ENCODE assay signal across 8 cellular contexts in the genomic region with DNA sequence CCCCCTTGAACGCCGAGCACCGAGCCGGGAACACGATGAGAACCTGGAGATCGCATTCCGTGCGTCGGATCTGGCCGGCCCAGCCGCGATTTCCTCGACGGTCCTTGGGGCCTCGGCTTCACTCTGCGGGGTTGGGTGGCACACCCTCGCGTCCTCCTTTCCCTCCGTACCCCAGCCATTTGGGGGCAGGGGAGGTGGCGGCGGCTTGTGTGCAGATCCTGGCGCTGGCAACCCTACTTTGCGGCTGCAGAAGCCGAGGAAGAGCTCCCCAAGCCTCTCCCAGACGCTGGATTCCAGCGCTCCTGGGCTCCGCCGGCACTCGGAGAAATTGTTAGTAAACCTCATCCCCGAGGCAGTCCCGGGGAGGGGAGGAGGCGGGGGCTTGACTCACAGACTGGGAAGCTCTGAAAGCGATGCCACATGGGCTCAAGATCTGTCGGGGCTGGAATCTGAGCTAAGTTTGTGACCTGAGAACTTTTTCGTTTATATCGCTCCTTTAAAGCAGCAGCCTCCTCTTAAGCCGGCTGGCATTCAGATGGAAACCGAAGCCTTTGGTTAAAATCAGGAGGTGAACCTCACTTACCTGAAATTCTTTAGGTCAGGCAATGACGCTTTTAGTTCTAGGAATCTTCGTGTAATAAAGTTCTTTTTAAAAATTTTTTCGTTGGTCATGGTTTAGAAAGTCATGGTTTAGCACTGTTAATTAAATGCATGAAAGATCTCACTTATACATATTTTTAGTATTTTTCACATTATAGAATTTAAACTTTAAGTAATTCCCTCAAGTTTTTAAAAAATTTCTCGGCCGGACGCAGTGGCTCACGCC. TPM values are rescaled to one million over a fixed set of nuclear protein-coding genes. Genes with fewer than 3 reads are reported as not detected.
A peak's percentile ranks its signal among the peaks of the same experiment; 100 is the strongest.
DNase-seq lines count a peak whose midpoint lies in the region; ATAC-seq and TF ChIP-seq lines count a peak whose summit lies in the region.

No MANE protein-coding gene starts in this region.

- no peaks in the 10 kb centered on the region for H3K27me3 ChIP-seq in mesenchymal stem cell (ENCODE audit: control insufficient read depth in 1 of 2, insufficient read depth in 1 of 2, low read length in 2 of 2)

- DNase-seq in G401 (ENCODE audit: low spot score) (peak; percentile 37), epidermal melanocyte (ENCODE audit: insufficient read length, low spot score) (peak; percentile 88), mesenchymal stem cell (peak; percentile 94), GM19238 (ENCODE audit: insufficient read length, low spot score) (no peak)
- DNase-seq in Jurkat, Clone E6-1 (ENCODE audit: low read depth, low spot score) = no peak
- peak; percentile 34 for DNase-seq in activated CD8-positive, alpha-beta T cell treated with anti-CD3 and anti-CD28 coated beads for 36 hours
- DNase-seq in stimulated activated naive B cell treated with anti-CD40 and anti-IgM and Interleukin-4, amounts not matched to agents 10 μg/mL and 1 μg/mL and 100 μg/mL, for 72 hours = peak; percentile 8

- peak overlapping the region; percentile 94 to 96 for H3K4ac ChIP-seq in mesenchymal stem cell (ENCODE audit: low read depth in 1 of 2, low read length in 2 of 2)

- peaks cover 5% of the 10 kb centered on the region for H3K79me1 ChIP-seq in mesenchymal stem cell (replicated peaks; ENCODE audit: low read length, poor library complexity, severe bottlenecking)

- peak overlapping the region; percentile 84 for H2AK5ac ChIP-seq in mesenchymal stem cell (ENCODE audit: low read length, severe bottlenecking)

- peak overlapping the region in 1 of 2 experiments; percentile 99 for H3K14ac ChIP-seq in mesenchymal stem cell (ENCODE audit: low read length in 2 of 2)

- peak overlapping the region; percentile 73 for H3K4me3 Mint-ChIP-seq in activated CD8-positive, alpha-beta T cell treated with anti-CD3 and anti-CD28 coated beads for 36 hours
- peak overlapping the region; percentile 87 for H3K4me3 Mint-ChIP-seq in stimulated activated naive B cell treated with anti-CD40 and anti-IgM and Interleukin-4, amounts not matched to agents 10 μg/mL and 1 μg/mL and 100 μg/mL, for 72 hours

- peak overlapping the region; percentile 85 to 99 for H3K18ac ChIP-seq in mesenchymal stem cell (ENCODE audit: low read depth in 1 of 2, low read length in 2 of 2)

- peak overlapping the region; percentile 99 for H3K27ac ChIP-seq in mesenchymal stem cell (ENCODE audit: low read length, poor library complexity, severe bottlenecking)

- CTCF ChIA-PET in activated CD8-positive, alpha-beta T cell treated with anti-CD3 and anti-CD28 coated beads for 36 hours (lab: Charles Lee) = interaction anchor here (1.2 to 1.3 kb wide), 3 partner anchors 12 to 84 kb away, joined by 3 to 6 read pairs (median 3); no protein-coding TSS in a partner anchor

- no peaks in the 10 kb centered on the region for H3K36me3 ChIP-seq in mesenchymal stem cell (ENCODE audit: control insufficient read depth in 1 of 2, insufficient read depth in 2 of 2, low read depth in 1 of 2, low read length in 2 of 2)

- peaks cover 10% of the 10 kb centered on the region for H3K4me1 Mint-ChIP-seq in activated CD8-positive, alpha-beta T cell treated with anti-CD3 and anti-CD28 coated beads for 36 hours (ENCODE audit: low read depth)
- peaks cover 9 to 26% of the 10 kb centered on the region in 2 donors for H3K4me1 Mint-ChIP-seq in stimulated activated naive B cell treated with anti-CD40 and anti-IgM and Interleukin-4, amounts not matched to agents 10 μg/mL and 1 μg/mL and 100 μg/mL, for 72 hours

- peak; percentile 10 for ATAC-seq in GM21737 (IDR thresholded peaks at IDR 0.05; ENCODE audit: unreplicated experiment)
- ATAC-seq in activated CD8-positive, alpha-beta T cell treated with anti-CD3 and anti-CD28 coated beads for 36 hours = peak; percentile 40
- peak; percentile 12 to 26 for ATAC-seq in stimulated activated naive B cell treated with anti-CD40 and anti-IgM and Interleukin-4, amounts not matched to agents 10 μg/mL and 1 μg/mL and 100 μg/mL, for 72 hours (replicated peaks)

- H3K9me3 Mint-ChIP-seq in activated CD8-positive, alpha-beta T cell treated with anti-CD3 and anti-CD28 coated beads for 36 hours = no peaks in the 10 kb centered on the region
- no peaks in the 10 kb centered on the region for H3K9me3 Mint-ChIP-seq in stimulated activated naive B cell treated with anti-CD40 and anti-IgM and Interleukin-4, amounts not matched to agents 10 μg/mL and 1 μg/mL and 100 μg/mL, for 72 hours

- peak overlapping the region; percentile 54 for H2BK120ac ChIP-seq in mesenchymal stem cell (ENCODE audit: low read depth, low read length)

- intact Hi-C loops in activated CD8-positive, alpha-beta T cell treated with anti-CD3 and anti-CD28 coated beads for 36 hours (cut with micrococcal nuclease) = no loop called here

- H2BK15ac ChIP-seq in mesenchymal stem cell (ENCODE audit: low read depth, poor library complexity, severe bottlenecking) = peak overlapping the region; percentile 89

- H4K91ac ChIP-seq in mesenchymal stem cell (ENCODE audit: low read length) = peak overlapping the region; percentile 94

- in situ Hi-C loops in G401 (cut with HindIII; ENCODE audit: low sequenced_read_pairs) = no loop called here

- H3K36me3 Mint-ChIP-seq in activated CD8-positive, alpha-beta T cell treated with anti-CD3 and anti-CD28 coated beads for 36 hours (ENCODE audit: low read depth) = no peaks in the 10 kb centered on the region
- H3K36me3 Mint-ChIP-seq in stimulated activated naive B cell treated with anti-CD40 and anti-IgM and Interleukin-4, amounts not matched to agents 10 μg/mL and 1 μg/mL and 100 μg/mL, for 72 hours = peaks cover 0 to 7% of the 10 kb centered on the region in 2 donors

- no peaks in the 10 kb centered on the region for H3K9me3 ChIP-seq in mesenchymal stem cell (ENCODE audit: control insufficient read depth, low read length)

- H3K9ac ChIP-seq in mesenchymal stem cell (ENCODE audit: low read length) = peak overlapping the region; percentile 97

- H3K4me3 ChIP-seq in Jurkat, Clone E6-1 (ENCODE audit: low read length) = peak overlapping the region; percentile 41
- H3K4me3 ChIP-seq in mesenchymal stem cell (ENCODE audit: insufficient read depth in 1 of 2, low read depth in 1 of 2, low read length in 2 of 2) = peak overlapping the region; percentile 89 to 98

- H2AFZ ChIP-seq in mesenchymal stem cell (ENCODE audit: low read depth, low read length) = peak overlapping the region; percentile 72

- 6% methylated on average over 44 of the region's 45 CpGs for WGBS in mesenchymal stem cell

- POLR2A ChIA-PET in activated CD8-positive, alpha-beta T cell treated with anti-CD3 and anti-CD28 coated beads for 36 hours (lab: Charles Lee) = interaction anchor here (1.0 to 1.6 kb wide), 2 partner anchors 10 to 21 kb away, joined by 3 to 4 read pairs; no protein-coding TSS in a partner anchor

- H2BK5ac ChIP-seq in mesenchymal stem cell (ENCODE audit: low read depth, low read length, poor library complexity, severe bottlenecking) = peak overlapping the region; percentile 98

- H2BK12ac ChIP-seq in mesenchymal stem cell (ENCODE audit: low read length in 2 of 2) = peak overlapping the region; percentile 4 to 99

- H3K23ac ChIP-seq in mesenchymal stem cell (ENCODE audit: low read length in 2 of 2) = peak overlapping the region in 1 of 2 experiments; percentile 96

- peaks cover 8% of the 10 kb centered on the region for H3K4me1 ChIP-seq in mesenchymal stem cell (ENCODE audit: control insufficient read depth, insufficient read depth, low read depth, low read length)

- H3K27ac Mint-ChIP-seq in activated CD8-positive, alpha-beta T cell treated with anti-CD3 and anti-CD28 coated beads for 36 hours = no peak overlapping the region
- H3K27ac Mint-ChIP-seq in stimulated activated naive B cell treated with anti-CD40 and anti-IgM and Interleukin-4, amounts not matched to agents 10 μg/mL and 1 μg/mL and 100 μg/mL, for 72 hours = peak overlapping the region; percentile 88

- H4K8ac ChIP-seq in mesenchymal stem cell (ENCODE audit: low read length) = peak overlapping the region; percentile 87

- peak overlapping the region; percentile 80 for H3K4me2 ChIP-seq in mesenchymal stem cell (ENCODE audit: low read length, poor library complexity, severe bottlenecking)

- no peak for TF ChIP-seq CTCF in activated CD8-positive, alpha-beta T cell treated with anti-CD3 and anti-CD28 coated beads for 36 hours (IDR thresholded peaks at IDR 0.05)

- H3K27me3 Mint-ChIP-seq in activated CD8-positive, alpha-beta T cell treated with anti-CD3 and anti-CD28 coated beads for 36 hours = peaks cover 18% of the 10 kb centered on the region
- H3K27me3 Mint-ChIP-seq in stimulated activated naive B cell treated with anti-CD40 and anti-IgM and Interleukin-4, amounts not matched to agents 10 μg/mL and 1 μg/mL and 100 μg/mL, for 72 hours = no peaks in the 10 kb centered on the region

RNA-seq across cellular contexts. Expression of gene DSE, which starts 0.8 kb away (rescaled TPM):
- 30.2 and 37.8 TPM in 2 replicates for total RNA-seq in G401 (2014; rRNA removed; shearing (Covaris generic))
- 3.0 TPM for polyA plus RNA-seq in Jurkat, Clone E6-1 (2012; ENCODE audit: insufficient read depth, insufficient read length)
- total RNA-seq in activated CD8-positive, alpha-beta T cell treated with anti-CD3 and anti-CD28 coated beads for 36 hours = 1 to 10 TPM; 5.3 to 5.4 TPM
- polyA plus RNA-seq in mesenchymal stem cell (2013, experiment 1 of 2) = 32.5 TPM
- 32.4 TPM for polyA plus RNA-seq in mesenchymal stem cell (2013, experiment 2 of 2)

Comparison
In these comparisons a context has a peak if more than half of its experiments do, and no peak if none do; other contexts are left out.
1. DNase-seq: peak in G401 (single experiment), activated CD8-positive, alpha-beta T cell treated with anti-CD3 and anti-CD28 coated beads for 36 hours (single experiment), epidermal melanocyte (single experiment), mesenchymal stem cell (single experiment) and stimulated activated naive B cell treated with anti-CD40 and anti-IgM and Interleukin-4, amounts not matched to agents 10 μg/mL and 1 μg/mL and 100 μg/mL, for 72 hours (single experiment); none in Jurkat, Clone E6-1 (single experiment) and GM19238 (single experiment).
2. Peak in every context shown above with its lines, with median percentiles within 50 percentile points of each other: ATAC-seq.